ENCODE assay signal across 29 cellular contexts in the genomic region with DNA sequence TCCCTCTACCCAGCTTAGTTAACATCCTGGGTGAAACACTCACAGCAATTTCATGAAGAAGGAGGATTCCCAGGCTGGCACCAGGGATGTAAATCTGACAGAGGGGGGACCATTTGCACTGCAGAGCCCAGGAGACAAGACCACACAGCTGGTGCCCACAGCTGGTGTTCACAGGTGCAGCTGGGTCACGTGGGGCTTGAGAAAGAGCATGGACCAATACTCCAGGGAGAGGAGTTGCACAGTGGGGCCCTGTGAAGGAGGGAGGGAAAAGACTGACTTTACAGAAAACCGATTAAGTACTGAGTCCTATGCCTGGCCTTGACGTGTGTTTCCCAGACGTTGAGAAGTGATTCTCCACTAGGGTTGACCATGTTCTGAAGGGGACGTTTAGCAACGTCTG.
A peak's percentile ranks its signal among the peaks of the same experiment; 100 is the strongest.
DNase-seq lines count a peak whose midpoint lies in the region; FAIRE-seq and TF ChIP-seq lines count a peak whose summit lies in the region.
"Had no signal": no experiment of that assay in that cellular context is flagged by ENCODE, and none has a peak within 500 bp of the region (broad histone marks: within the 10 kb centered on the region; RNA-seq: fewer than 3 reads in every experiment).

No MANE protein-coding gene starts in this region.

- no peaks in the 10 kb centered on the region for H3K9me3 ChIP-seq in neuronal stem cell (replicated peaks in 1 of 2; ENCODE audit: control insufficient read depth in 2 of 2, insufficient read depth in 1 of 2, low read depth in 1 of 2, low read length in 2 of 2)
- H3K9me3 ChIP-seq: MG63, Peyer's patch, SJSA1 had no signal

- no peak overlapping the region for H3K4me2 ChIP-seq in neuronal stem cell (ENCODE audit: insufficient read depth, low read length, poor library complexity, severe bottlenecking)

- no peak overlapping the region for H3K9ac ChIP-seq in neuronal stem cell (ENCODE audit: low read depth, low read length, poor library complexity)

- no peak overlapping the region for H3K27ac ChIP-seq in neuronal stem cell (replicated peaks; ENCODE audit: low read length)
- H3K27ac ChIP-seq: 22Rv1, Peyer's patch, SJSA1 had no signal

- H2BK5ac ChIP-seq in neuronal stem cell (ENCODE audit: low read length): no peak overlapping the region

- no peak overlapping the region for H2AFZ ChIP-seq in neuronal stem cell (ENCODE audit: low read length)

- H2BK12ac ChIP-seq in neuronal stem cell (ENCODE audit: low read length): no peak overlapping the region

- H3K4me1 ChIP-seq in neuronal stem cell (ENCODE audit: control insufficient read depth in 2 of 2, insufficient read depth in 1 of 2, low read depth in 1 of 2, low read length in 2 of 2): peaks cover 0 to 8% of the 10 kb centered on the region in 2 donors
- H3K4me1 ChIP-seq: SJSA1 had no signal

- H3K79me1 ChIP-seq in neuronal stem cell (ENCODE audit: low read depth, low read length): no peaks in the 10 kb centered on the region

- no peak overlapping the region for H2BK120ac ChIP-seq in neuronal stem cell (ENCODE audit: low read depth, low read length)

- no peak overlapping the region for H2BK15ac ChIP-seq in neuronal stem cell (ENCODE audit: low read length)

- peak; percentile 26 to 74 for DNase-seq in NCI-H524 (lab: John Stamatoyannopoulos, UW)
- DNase-seq in NCI-H524 treated with DMSO at 0.1 percent for 48 hours (lab: John Stamatoyannopoulos, UW): no peak
- DNase-seq in Jurkat, Clone E6-1 (ENCODE audit: low read depth, low spot score): peak; percentile 68
- DNase-seq in NCI-H2171 treated with DMSO at 0.1 percent for 48 hours (lab: John Stamatoyannopoulos, UW): peak; percentile 15
- DNase-seq in neuronal stem cell (ENCODE audit: low spot score): no peak
- no peak for DNase-seq in GM12891 (ENCODE audit: insufficient read length, low spot score)
- DNase-seq in RPMI8226: no peak
- DNase-seq in HPDE6-E6E7 (ENCODE audit: extremely low spot score): no peak
- DNase-seq: ACHN; C1 segment of cervical spinal cord; Calu3; CD8-positive, alpha-beta T cell; DMS153; H9; HFFc6; Karpas-422; MG63; NCI-H1048; NCI-H1417 treated with DMSO at 0.1 percent for 48 hours; NCI-H187; NCI-H2107; NCI-H226; NCI-H510A treated with DMSO at 0.1 percent for 48 hours; Peyer's patch; T-helper 1 cell had no signal

- H4K91ac ChIP-seq in neuronal stem cell (ENCODE audit: low read depth, low read length, poor library complexity): no peak overlapping the region

- no peak overlapping the region for H4K8ac ChIP-seq in neuronal stem cell (ENCODE audit: low read depth, low read length)

- no peak for TF ChIP-seq POLR2A in GM12891 (IDR thresholded peaks at IDR 0.05; ENCODE audit: low read depth, low read length)

- no peak overlapping the region for H3K23ac ChIP-seq in neuronal stem cell (ENCODE audit: low read depth, low read length, poor library complexity)

- H3K4ac ChIP-seq in neuronal stem cell (ENCODE audit: low read length): no peak overlapping the region

- no peak overlapping the region for H3K14ac ChIP-seq in neuronal stem cell (ENCODE audit: low read length)

- FAIRE-seq in GM12891 (lab: Jason Lieb, UNC): no peak
- FAIRE-seq: G401.6, HTR-8/SVneo had no signal

- H3K4me3 ChIP-seq in Jurkat, Clone E6-1 (ENCODE audit: low read length): no peak overlapping the region
- no peak overlapping the region for H3K4me3 ChIP-seq in neuronal stem cell (ENCODE audit: low read length in 2 of 2)
- H3K4me3 ChIP-seq: MG63, Peyer's patch, SJSA1 had no signal

- WGBS in neuronal stem cell (ENCODE audit: extremely low coverage in 2 of 2, insufficient read length in 2 of 2, insufficient replicate concordance in 1 of 2), 2 donors: no CpG with 5 or more reads among the region's 6 CpGs

- peak overlapping the region; percentile 49 for H3K18ac ChIP-seq in neuronal stem cell (ENCODE audit: low read length)

- H3K27me3 ChIP-seq in neuronal stem cell (ENCODE audit: control insufficient read depth in 3 of 3, insufficient read depth in 3 of 3, low read depth in 1 of 3, low read length in 3 of 3): peaks cover 0 to 32% (median 0%) of the 10 kb centered on the region in 3 experiments
- H3K27me3 ChIP-seq: MG63, Peyer's patch, SJSA1 had no signal

- no peaks in the 10 kb centered on the region for H3K36me3 ChIP-seq in neuronal stem cell (replicated peaks in 1 of 2; ENCODE audit: control insufficient read depth in 2 of 2, insufficient read depth in 2 of 2, low read length in 2 of 2)
- H3K36me3 ChIP-seq: MG63, Peyer's patch, SJSA1 had no signal

- H2AK5ac ChIP-seq in neuronal stem cell (ENCODE audit: low read depth, low read length): no peak overlapping the region

TF ChIP-seq in GM12891, 5 proteins besides CTCF, POLR2A, EP300 and RAD21:
- TF ChIP-seq POU2F2 (IDR thresholded peaks at IDR 0.05; ENCODE audit: low read depth, low read length) (no peak), POLR2AphosphoS5 (IDR thresholded peaks at IDR 0.05; ENCODE audit: low read depth, low read length) (no peak), PAX5 (IDR thresholded peaks at IDR 0.05; ENCODE audit: insufficient read depth, low read length, severe bottlenecking) (no peak), TAF1 (IDR thresholded peaks at IDR 0.05; ENCODE audit: low read depth, low read length) (no peak), SPI1 (IDR thresholded peaks at IDR 0.05; ENCODE audit: low read depth, low read length) (no peak)

Comparison
In these comparisons a context has a peak if more than half of its experiments do, and no peak if none do; other contexts are left out.
1. DNase-seq: peak in NCI-H524 (2 of 2), Jurkat, Clone E6-1 (single experiment) and NCI-H2171 treated with DMSO at 0.1 percent for 48 hours (single experiment); none in NCI-H524 treated with DMSO at 0.1 percent for 48 hours (single experiment), neuronal stem cell (single experiment), GM12891 (single experiment), RPMI8226 (single experiment) and HPDE6-E6E7 (single experiment).